16 cellular contexts compared by ENCODE assay signal in genomic region chr11:3674189-3674588, GRCh38. TPM values are rescaled to one million over a fixed set of nuclear protein-coding genes. Genes with fewer than 3 reads are reported as not detected.
DNase-seq lines count a peak whose midpoint lies in the region; ATAC-seq and TF ChIP-seq lines count a peak whose summit lies in the region.
"Had no signal": no experiment of that assay in that cellular context is flagged by ENCODE, and none has a peak within 500 bp of the region (broad histone marks: within the 10 kb centered on the region; RNA-seq: fewer than 3 reads in every experiment).

No MANE protein-coding gene starts in this region.

- no peak overlapping the region for H3K4me2 ChIP-seq in trophoblast cell (ENCODE audit: low read length)

- H3K4me1 ChIP-seq in Panc1 (ENCODE audit: control insufficient read depth, insufficient read depth, low read length), result no peaks in the 10 kb centered on the region
- peaks cover 4 to 10% of the 10 kb centered on the region in 2 experiments for H3K4me1 ChIP-seq in trophoblast cell (ENCODE audit: control insufficient read depth in 1 of 2, insufficient read depth in 2 of 2, low read length in 2 of 2)

- WGBS in trophoblast cell (ENCODE audit: extremely low coverage, insufficient coverage, insufficient read length), result no CpG with 5 or more reads among the region's 1 CpG

- no peak overlapping the region for H4K91ac ChIP-seq in trophoblast cell (ENCODE audit: low read depth, low read length)

- H3K4me3 ChIP-seq in Panc1 (ENCODE audit: low read depth in 2 of 2, low read length in 2 of 2) (no peak overlapping the region), trophoblast cell (ENCODE audit: low read depth, low read length) (no peak overlapping the region)

- H3K4ac ChIP-seq in trophoblast cell (ENCODE audit: low read depth, low read length), result no peak overlapping the region

- in situ Hi-C loops in Panc1 (cut with HindIII; ENCODE audit: low pct_unique_long_range_greater_than_20kb, low sequenced_read_pairs) (no loop called here), GM13977 (cut with MboI; ENCODE audit: low pct_unique_long_range_greater_than_20kb, low sequenced_read_pairs, unreplicated experiment) (no loop called here)

- peaks cover 5% of the 10 kb centered on the region for H3K79me1 ChIP-seq in trophoblast cell (ENCODE audit: low read length)

- intact Hi-C loops in Panc1 (cut with micrococcal nuclease; ENCODE audit: unreplicated experiment), result no loop called here
- intact Hi-C loops in posterior cingulate gyrus (cut with DNase I), result no loop called here

- H3K36me3 ChIP-seq in Panc1 (ENCODE audit: control insufficient read depth, insufficient read depth, low read length) (peaks cover 47% of the 10 kb centered on the region), trophoblast cell (ENCODE audit: control insufficient read depth in 1 of 2, insufficient read depth in 2 of 2, low read length in 2 of 2) (peaks cover 32 to 46% of the 10 kb centered on the region in 2 experiments)

- no TSS peak for BruUV-seq in Panc1 (replicated peaks; lab: Mats Ljungman, UMichigan)

- H3K14ac ChIP-seq in trophoblast cell (ENCODE audit: low read length), result no peak overlapping the region

- H3K27me3 ChIP-seq in Panc1 (ENCODE audit: control insufficient read depth, insufficient read depth, low read length), result no peaks in the 10 kb centered on the region
- H3K27me3 ChIP-seq in trophoblast cell (ENCODE audit: insufficient read depth, low read length), result no peaks in the 10 kb centered on the region

- CTCF ChIA-PET in Panc1 (lab: Charles Lee), result no interaction called here

- no peak overlapping the region for H4K8ac ChIP-seq in trophoblast cell (ENCODE audit: low read depth, low read length)

- no peak overlapping the region for H2AFZ ChIP-seq in trophoblast cell (ENCODE audit: insufficient read depth, low read length, poor library complexity)

- H3K9ac ChIP-seq in trophoblast cell (ENCODE audit: low read length), result no peak overlapping the region

- no peak overlapping the region for H4K12ac ChIP-seq in trophoblast cell (ENCODE audit: low read depth, low read length)

- ATAC-seq in Panc1 (peak; percentile 65), HG03097 (IDR thresholded peaks at IDR 0.05; ENCODE audit: low FRiP score, unreplicated experiment) (no peak)

- H3K27ac ChIP-seq in Panc1 (ENCODE audit: low read length) (no peak overlapping the region), epithelial cell of prostate (peak overlapping the region; percentile 45), trophoblast cell (ENCODE audit: low read depth, low read length) (peak overlapping the region; percentile 84)

- POLR2A ChIA-PET in Panc1 (lab: Charles Lee), result no interaction called here

- H3K23ac ChIP-seq in trophoblast cell (ENCODE audit: low read length), result no peak overlapping the region

- no peak overlapping the region for H3K18ac ChIP-seq in trophoblast cell (ENCODE audit: low read length)

- no peak overlapping the region for H2BK120ac ChIP-seq in trophoblast cell (ENCODE audit: insufficient read depth, low read length, poor library complexity)

- H2BK12ac ChIP-seq in trophoblast cell (ENCODE audit: low read length), result no peak overlapping the region

- DNase-seq in ELF-1 (ENCODE audit: low read depth, low spot score), result peak; percentile 18
- peak; percentile 82 for DNase-seq in Panc1 (ENCODE audit: low read depth, low spot score)
- peak; percentile 70 for DNase-seq in epithelial cell of prostate (ENCODE audit: low read depth, low spot score)
- peak; percentile 90 to 97 for DNase-seq in trophoblast cell
- DNase-seq in inferior parietal cortex (ENCODE audit: extremely low spot score), result no peak
- DNase-seq in posterior cingulate gyrus, result no peak
- no peak for DNase-seq in GM13977 (ENCODE audit: low spot score)
- DNase-seq: activated CD4-positive, CD25-positive, alpha-beta regulatory T cell; activated CD8-positive, alpha-beta memory T cell treated with anti-CD3 and anti-CD28 coated beads, Interleukin-2, amount 50 U/mL, for 48 hours; amniotic stem cell; CD8-positive, alpha-beta memory T cell; NCI-H2081; small intestine; substantia nigra had no signal

- H3K9me3 ChIP-seq in Panc1 (ENCODE audit: control insufficient read depth, insufficient read depth, low read depth, low read length) (no peaks in the 10 kb centered on the region), trophoblast cell (ENCODE audit: insufficient read depth, low read depth, low read length) (peaks cover 2% of the 10 kb centered on the region)

- TF ChIP-seq CTCF in Panc1 (IDR thresholded peaks at IDR 0.05) (no peak), GM13977 (IDR thresholded peaks at IDR 0.05; ENCODE audit: extremely low read depth, insufficient read depth, missing control alignments) (no peak)

- H2BK5ac ChIP-seq in trophoblast cell (ENCODE audit: low read depth, low read length, poor library complexity), result no peak overlapping the region

- no peaks in the 10 kb centered on the region for H3K79me2 ChIP-seq in trophoblast cell (ENCODE audit: control insufficient read depth, insufficient read depth, low read length, poor library complexity)

- H2AK5ac ChIP-seq in trophoblast cell (ENCODE audit: low read length), result no peak overlapping the region

RNA-seq across cellular contexts. Expression of gene CHRNA10, which starts 3.0 kb away (rescaled TPM):
- 6.8 TPM for total RNA-seq in Panc1 (2021; ENCODE audit: unreplicated experiment)
- 5.3 TPM for polyA plus RNA-seq in Panc1 (2012; ENCODE audit: insufficient read length)
- polyA plus RNA-seq in trophoblast cell (2013), result 0.63 and 0.72 TPM in 2 replicates

RNA-seq across cellular contexts. Expression of gene ART1, which starts 29.3 kb away (rescaled TPM):
- total RNA-seq in Panc1 (2021; ENCODE audit: unreplicated experiment), result not detected
- 0.17 TPM for polyA plus RNA-seq in Panc1 (2012; ENCODE audit: insufficient read length)
- not detected in 2 replicates for polyA plus RNA-seq in trophoblast cell (2013)
- total RNA-seq: CD8-positive, alpha-beta memory T cell had no signal
- polyA plus RNA-seq: CD8-positive, alpha-beta memory T cell; neural cell had no signal

RNA-seq across cellular contexts. Expression of gene ART5, which starts 32.4 kb away (rescaled TPM):
- total RNA-seq in Panc1 (2021; ENCODE audit: unreplicated experiment), result 12.8 TPM
- polyA plus RNA-seq in Panc1 (2012; ENCODE audit: insufficient read length), result 46.5 TPM
- 0.59 and 0.65 TPM in 2 replicates for polyA plus RNA-seq in trophoblast cell (2013)
- total RNA-seq: CD8-positive, alpha-beta memory T cell had no signal
- polyA plus RNA-seq: CD8-positive, alpha-beta memory T cell; neural cell had no signal

Comparison
In these comparisons a context has a peak if more than half of its experiments do, and no peak if none do; other contexts are left out.
1. DNase-seq: peak in ELF-1 (single experiment), Panc1 (single experiment), epithelial cell of prostate (single experiment) and trophoblast cell (2 of 2); none in inferior parietal cortex (single experiment), posterior cingulate gyrus (0 of 10) and GM13977 (single experiment).